In the genomic region with DNA sequence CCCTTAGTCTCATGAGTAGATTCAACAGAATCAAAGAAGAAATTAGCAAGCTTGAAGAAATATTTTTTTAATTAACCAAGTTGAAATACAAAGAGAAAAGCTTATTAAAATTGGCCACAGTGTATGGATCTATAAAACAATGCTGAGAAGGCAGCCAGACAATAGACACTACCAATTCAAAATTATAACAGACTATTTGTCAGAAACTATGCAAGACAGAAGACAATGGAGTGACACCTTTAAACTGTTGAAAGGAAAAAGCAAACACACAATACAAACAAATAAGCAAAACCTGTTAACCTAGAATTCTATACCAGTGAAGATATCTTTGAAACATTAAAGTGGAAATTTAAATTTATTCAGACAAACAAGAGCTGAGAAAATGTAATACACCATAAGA, we compare ENCODE assay signal across 34 cellular contexts.
"Had no signal": no experiment of that assay in that cellular context is flagged by ENCODE, and none has a peak within 500 bp of the region (broad histone marks: within the 10 kb centered on the region; RNA-seq: fewer than 3 reads in every experiment).

No MANE protein-coding gene starts in this region.

- H3K4me1 ChIP-seq: adrenal gland, breast epithelium had no signal

- H3K9me3 ChIP-seq: adrenal gland, body of pancreas, breast epithelium had no signal

- H3K4me1 Mint-ChIP-seq: activated B cell treated with CpG ODN at 0.5 μM for 24 hours had no signal

- H3K4me3 ChIP-seq: adrenal gland, body of pancreas, breast epithelium had no signal

- DNase-seq: activated B cell treated with CpG ODN at 0.5 μM for 24 hours; activated CD4-positive, alpha-beta memory T cell treated with anti-CD3 and anti-CD28 coated beads for 36 hours; activated CD4-positive, alpha-beta T cell treated with anti-CD3 and anti-CD28 coated beads for 4 hours; activated CD4-positive, alpha-beta T cell treated with anti-CD3 and anti-CD28 coated beads, Interleukin-2, amount 10 ng/mL, durations not matched to agents 24 days and 14 days; activated CD4-positive, alpha-beta T cell treated with anti-CD3 and anti-CD28 coated beads, Interleukin-2, amount 50 U/mL, for 1 hour; activated CD4-positive, alpha-beta T cell treated with anti-CD3 and anti-CD28 coated beads, Interleukin-2, amount 50 U/mL, for 4 hours; activated CD4-positive, CD25-positive, alpha-beta regulatory T cell treated with anti-CD3 and anti-CD28 coated beads, Interleukin-2, amount 50 U/mL, for 72 hours; activated CD8-positive, alpha-beta memory T cell treated with anti-CD3 and anti-CD28 coated beads, Interleukin-2, amount 50 U/mL, for 4 hours; activated CD8-positive, alpha-beta T cell treated with anti-CD3 and anti-CD28 coated beads for 36 hours; activated effector memory CD4-positive, alpha-beta T cell treated with anti-CD3 and anti-CD28 coated beads, Interleukin-2, amount 50 U/mL, for 16 hours; activated gamma-delta T cell treated with Interleukin-2 at 50 U/mL for 16 hours; activated naive CD4-positive, alpha-beta T cell; activated naive CD4-positive, alpha-beta T cell treated with anti-CD3 and anti-CD28 coated beads for 36 hours; activated naive CD4-positive, alpha-beta T cell treated with anti-CD3 and anti-CD28 coated beads, Interleukin-2, amount 50 U/mL, for 16 hours; activated naive CD8-positive, alpha-beta T cell treated with anti-CD3 and anti-CD28 coated beads for 36 hours; activated T-cell treated with anti-CD3 and anti-CD28 coated beads for 4 hours; activated T-cell treated with anti-CD3 and anti-CD28 coated beads, Interleukin-2, amount 50 U/mL, for 1 hour; activated T-cell treated with anti-CD3 and anti-CD28 coated beads, Interleukin-2, amount 50 U/mL, for 4 hours; activated T-cell treated with anti-CD3 and anti-CD28 coated beads, Interleukin-2, amount 50 U/mL, for 72 hours; adrenal gland; amniotic stem cell; aorta; body of pancreas; brain microvascular endothelial cell; central memory CD4-positive, alpha-beta T cell; T-helper 1 cell; T-helper 2 cell; T-helper 9 cell; WERI-Rb-1 had no signal

- H3K27me3 ChIP-seq: adrenal gland, body of pancreas, brain microvascular endothelial cell, breast epithelium had no signal

- H3K4me3 Mint-ChIP-seq: activated B cell treated with CpG ODN at 0.5 μM for 24 hours; activated CD4-positive, alpha-beta memory T cell treated with anti-CD3 and anti-CD28 coated beads for 36 hours; activated CD4-positive, alpha-beta T cell treated with anti-CD3 and anti-CD28 coated beads, Interleukin-2, amount 10 ng/mL, durations not matched to agents 24 days and 14 days; activated CD8-positive, alpha-beta T cell treated with anti-CD3 and anti-CD28 coated beads for 36 hours; activated naive CD4-positive, alpha-beta T cell treated with anti-CD3 and anti-CD28 coated beads for 36 hours; activated naive CD8-positive, alpha-beta T cell treated with anti-CD3 and anti-CD28 coated beads for 36 hours; activated T-cell treated with anti-CD3 and anti-CD28 coated beads, Interleukin-2, amount 50 U/mL, for 4 hours; activated T-cell treated with anti-CD3 and anti-CD28 coated beads, Interleukin-2, amount 50 U/mL, for 72 hours; activated T-helper 1 cell treated with anti-CD3 and anti-CD28 coated beads, Interleukin-12 subunit alpha, Interleukin-12 subunit beta, Interleukin-2, Interleukin-4 antibody, amounts not matched to agents 30 ng/mL and 10 ng/mL and 1 ng/mL, durations not matched to agents 14 hours and 24 hours and 36 hours; activated T-helper 17 cell treated with anti-CD3 and anti-CD28 coated beads, Interleukin-2, amount 50 U/mL, for 72 hours; T-helper 1 cell treated with Interleukin-12 subunit alpha and Interleukin-12 subunit beta and Interleukin-4 antibody, amounts not matched to agents 30 μg/mL and 1 μg/mL, for 36 hours; T-helper 2 cell treated with Interferon-gamma antibody and Interleukin-4, amounts not matched to agents 5 μg/mL and 100 μg/mL, for 36 hours had no signal

- ATAC-seq: activated CD8-positive, alpha-beta T cell treated with anti-CD3 and anti-CD28 coated beads for 36 hours; activated T-cell treated with anti-CD3 and anti-CD28 coated beads, Interleukin-2, amount 50 U/mL, for 4 hours; activated T-cell treated with anti-CD3 and anti-CD28 coated beads, Interleukin-2, amount 50 U/mL, for 72 hours; activated T-helper 17 cell treated with anti-CD3 and anti-CD28 coated beads, Interleukin-2, amount 50 U/mL, for 72 hours; body of pancreas had no signal

- H3K27ac Mint-ChIP-seq: activated B cell treated with CpG ODN at 0.5 μM for 24 hours; activated CD4-positive, alpha-beta memory T cell treated with anti-CD3 and anti-CD28 coated beads for 36 hours; activated CD4-positive, alpha-beta T cell treated with anti-CD3 and anti-CD28 coated beads, Interleukin-2, amount 10 ng/mL, durations not matched to agents 24 days and 14 days; activated CD8-positive, alpha-beta T cell treated with anti-CD3 and anti-CD28 coated beads for 36 hours; activated naive CD4-positive, alpha-beta T cell treated with anti-CD3 and anti-CD28 coated beads for 36 hours; activated naive CD8-positive, alpha-beta T cell treated with anti-CD3 and anti-CD28 coated beads for 36 hours; activated T-cell treated with anti-CD3 and anti-CD28 coated beads, Interleukin-2, amount 50 U/mL, for 72 hours; activated T-helper 1 cell treated with anti-CD3 and anti-CD28 coated beads, Interleukin-12 subunit alpha, Interleukin-12 subunit beta, Interleukin-2, Interleukin-4 antibody, amounts not matched to agents 30 ng/mL and 10 ng/mL and 1 ng/mL, durations not matched to agents 14 hours and 24 hours and 36 hours; activated T-helper 17 cell treated with anti-CD3 and anti-CD28 coated beads, Interleukin-2, amount 50 U/mL, for 72 hours; T-helper 1 cell treated with Interleukin-12 subunit alpha and Interleukin-12 subunit beta and Interleukin-4 antibody, amounts not matched to agents 30 μg/mL and 1 μg/mL, for 36 hours; T-helper 2 cell treated with Interferon-gamma antibody and Interleukin-4, amounts not matched to agents 5 μg/mL and 100 μg/mL, for 36 hours had no signal

- H3K27me3 Mint-ChIP-seq: activated CD4-positive, alpha-beta memory T cell treated with anti-CD3 and anti-CD28 coated beads for 36 hours; activated CD8-positive, alpha-beta T cell treated with anti-CD3 and anti-CD28 coated beads for 36 hours; activated naive CD8-positive, alpha-beta T cell treated with anti-CD3 and anti-CD28 coated beads for 36 hours; activated T-helper 17 cell treated with anti-CD3 and anti-CD28 coated beads, Interleukin-2, amount 50 U/mL, for 72 hours had no signal

- H3K36me3 Mint-ChIP-seq: activated CD4-positive, alpha-beta memory T cell treated with anti-CD3 and anti-CD28 coated beads for 36 hours had no signal

- H3K27ac ChIP-seq: adrenal gland, body of pancreas, brain microvascular endothelial cell, breast epithelium, WERI-Rb-1 had no signal

- H3K36me3 ChIP-seq: adrenal gland, brain microvascular endothelial cell, breast epithelium, WERI-Rb-1 had no signal
